In the genomic region with DNA sequence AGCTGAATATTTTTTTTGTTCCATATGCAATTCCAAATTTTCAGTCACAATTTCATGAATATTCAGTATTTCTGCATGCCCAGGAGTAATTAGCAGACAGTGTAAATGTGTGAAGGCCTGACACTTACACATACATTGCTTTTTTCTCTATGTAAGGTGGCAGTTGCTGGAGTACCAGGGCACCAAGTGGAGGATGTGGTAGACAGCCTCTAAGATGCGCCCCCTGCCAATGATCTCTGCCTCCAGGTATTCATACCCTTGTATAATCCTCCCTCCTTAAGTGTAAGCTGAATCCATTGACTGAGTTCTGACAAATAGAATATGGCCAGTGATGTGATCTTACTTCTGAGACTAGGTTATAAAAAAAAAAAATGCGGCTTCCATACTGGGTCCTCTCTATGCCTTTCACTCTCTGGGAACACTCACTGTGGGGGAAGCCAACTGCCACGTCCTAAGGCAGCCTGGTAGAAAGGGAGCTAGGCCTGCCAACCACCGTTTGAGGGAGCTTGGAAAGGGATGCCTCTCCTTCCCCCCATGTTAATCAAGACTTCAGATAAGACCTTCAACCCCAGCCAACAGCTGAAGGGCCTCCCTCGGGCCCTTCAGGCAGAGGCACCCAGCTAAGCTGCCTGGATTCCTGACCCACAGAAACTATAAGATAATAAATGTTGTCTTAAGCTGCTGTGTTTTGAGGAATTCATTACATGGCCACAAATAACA, we compare ENCODE assay signal across 11 cellular contexts.
A peak's percentile ranks its signal among the peaks of the same experiment; 100 is the strongest.
DNase-seq lines count a peak whose midpoint lies in the region; ATAC-seq and TF ChIP-seq lines count a peak whose summit lies in the region.
"Had no signal": no experiment of that assay in that cellular context is flagged by ENCODE, and none has a peak within 500 bp of the region (broad histone marks: within the 10 kb centered on the region; RNA-seq: fewer than 3 reads in every experiment).

No MANE protein-coding gene starts in this region.

- H3K36me3 Mint-ChIP-seq in naive B cell = no peaks in the 10 kb centered on the region
- H3K36me3 Mint-ChIP-seq: CD14-positive monocyte, WTC11 had no signal

- TF ChIP-seq POLR2A in heart left ventricle (IDR thresholded peaks at IDR 0.05) (no peak), upper lobe of left lung (IDR thresholded peaks at IDR 0.05) (no peak)

- DNase-seq in heart left ventricle (no peak), left cardiac atrium (no peak), naive B cell (no peak), upper lobe of left lung (peak in 1 of 2 donors; percentile 9), dedifferentiated amniotic fluid mesenchymal stem cell (ENCODE audit: extremely low spot score) (no peak)
- DNase-seq: NCI-H2171 had no signal

- no peaks in the 10 kb centered on the region for H3K9me3 ChIP-seq in heart left ventricle
- no peaks in the 10 kb centered on the region for H3K9me3 ChIP-seq in upper lobe of left lung

- peaks cover 37 to 44% (median 40%) of the 10 kb centered on the region in 3 donors for H3K4me1 Mint-ChIP-seq in naive B cell

- intact Hi-C loops in heart left ventricle (cut with DNase I) = loop anchor here in 6 of 10 donors (5.0 to 10.0 kb wide), 3 partner anchors 37 to 64 kb away; no protein-coding TSS in a partner anchor
- intact Hi-C loops in left cardiac atrium (cut with DNase I) = loop anchor here (5.0 to 10.0 kb wide), 4 partner anchors 38 to 64 kb away; no protein-coding TSS in a partner anchor

- no peak for TF ChIP-seq EP300 in upper lobe of left lung (IDR thresholded peaks at IDR 0.05)

- H3K27ac ChIP-seq in heart left ventricle = peak overlapping the region; percentile 55 to 100 (median 98)
- peak overlapping the region; percentile 90 for H3K27ac ChIP-seq in cingulate gyrus (ENCODE audit: low read depth, low read length)
- peak overlapping the region; percentile 97 to 99 (median 98) for H3K27ac ChIP-seq in upper lobe of left lung

- WGBS in heart left ventricle, 4 donors = 56 to 61% (median 57%) methylated on average over 5 of the region's 5 CpGs
- WGBS in upper lobe of left lung, 2 donors = 49 to 73% methylated on average over 5 of the region's 5 CpGs

- H3K4me1 ChIP-seq in heart left ventricle (peaks cover 18 to 65% (median 52%) of the 10 kb centered on the region in 12 donors), upper lobe of left lung (peaks cover 38 to 53% (median 39%) of the 10 kb centered on the region in 4 donors)

- TF ChIP-seq CTCF in heart left ventricle (IDR thresholded peaks at IDR 0.05) (no peak), upper lobe of left lung (IDR thresholded peaks at IDR 0.05) (no peak)

- H3K27me3 Mint-ChIP-seq in naive B cell = no peaks in the 10 kb centered on the region

- no peaks in the 10 kb centered on the region for H3K27me3 ChIP-seq in heart left ventricle
- no peaks in the 10 kb centered on the region for H3K27me3 ChIP-seq in upper lobe of left lung

- H3K4me3 ChIP-seq in heart left ventricle (peak overlapping the region in 2 of 12 donors; percentile 10 to 88), upper lobe of left lung (peak overlapping the region; percentile 8 to 84 (median 72))

- H3K27ac Mint-ChIP-seq in naive B cell = peak overlapping the region; percentile 60 to 97 (median 78)
- H3K27ac Mint-ChIP-seq: WTC11 had no signal

- ATAC-seq in heart left ventricle = no peak
- no peak for ATAC-seq in left cardiac atrium
- ATAC-seq in naive B cell (ENCODE audit: low read depth in 2 of 2) = no peak
- ATAC-seq in upper lobe of left lung (ENCODE audit: low FRiP score in 2 of 2) = no peak
- no peak for ATAC-seq in GM18868 (IDR thresholded peaks at IDR 0.05; ENCODE audit: unreplicated experiment)
- ATAC-seq in GM18502 (IDR thresholded peaks at IDR 0.05; ENCODE audit: poor library complexity, unreplicated experiment) = no peak
- ATAC-seq: WTC11 had no signal

- H3K4me3 Mint-ChIP-seq in naive B cell = peak overlapping the region in 7 of 8 donors; percentile 4 to 99 (median 57)
- H3K4me3 Mint-ChIP-seq: CD14-positive monocyte, WTC11 had no signal

- H3K9me3 Mint-ChIP-seq in naive B cell = no peaks in the 10 kb centered on the region
- H3K9me3 Mint-ChIP-seq: CD14-positive monocyte, WTC11 had no signal

- peaks cover 0 to 9% (median 0%) of the 10 kb centered on the region in 9 donors for H3K36me3 ChIP-seq in heart left ventricle
- no peaks in the 10 kb centered on the region for H3K36me3 ChIP-seq in upper lobe of left lung
